ENCODE assay signal across 9 cellular contexts in the genomic region with DNA sequence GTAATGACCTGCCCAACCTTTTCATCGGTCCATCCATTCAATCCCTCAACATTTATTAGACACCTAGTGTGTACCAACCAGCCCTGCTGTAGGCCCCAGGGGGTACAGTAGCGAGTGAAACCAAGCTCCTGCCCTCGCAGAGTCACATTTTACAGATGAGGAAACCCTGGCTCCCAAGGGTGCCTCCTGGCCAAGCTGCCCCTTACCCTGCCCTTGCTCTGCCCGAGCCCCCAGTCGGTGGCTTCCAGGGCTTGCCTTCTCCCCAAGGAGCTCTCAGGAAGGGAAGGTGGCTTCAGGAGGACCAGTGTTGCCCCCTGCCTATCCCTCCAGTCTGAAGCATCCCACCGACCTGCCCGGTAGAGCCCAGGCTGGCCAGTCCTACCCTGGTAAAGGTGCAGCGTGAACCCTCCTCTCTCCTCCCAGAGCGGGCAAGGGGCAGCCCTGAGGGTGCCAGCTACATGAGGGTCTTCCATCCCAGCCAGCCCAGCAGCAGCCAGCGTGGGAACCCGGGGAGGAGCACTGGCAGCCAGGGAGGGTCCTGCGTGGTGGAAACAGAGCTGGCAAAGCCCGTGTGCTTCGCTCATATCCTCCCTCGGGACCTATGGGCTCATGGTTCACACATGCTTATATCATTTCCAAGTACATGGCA. TPM values are rescaled to one million over a fixed set of nuclear protein-coding genes. Genes with fewer than 3 reads are reported as not detected.
A peak's percentile ranks its signal among the peaks of the same experiment; 100 is the strongest.
DNase-seq lines count a peak whose midpoint lies in the region; ATAC-seq and TF ChIP-seq lines count a peak whose summit lies in the region.
"Had no signal": no experiment of that assay in that cellular context is flagged by ENCODE, and none has a peak within 500 bp of the region (broad histone marks: within the 10 kb centered on the region; RNA-seq: fewer than 3 reads in every experiment).

No MANE protein-coding gene starts in this region.

- H3K4me1 Mint-ChIP-seq in activated T-helper 17 cell treated with anti-CD3 and anti-CD28 coated beads, Interleukin-2, amount 50 U/mL, for 72 hours, result no peaks in the 10 kb centered on the region

- no peak for TF ChIP-seq POLR2A in suprapubic skin (IDR thresholded peaks at IDR 0.05)

- TF ChIP-seq EP300 in suprapubic skin (IDR thresholded peaks at IDR 0.05), result no peak

- peaks cover 45% of the 10 kb centered on the region for H3K27me3 ChIP-seq in iPS-15b (ENCODE audit: control insufficient read depth, insufficient read depth, low read length)
- H3K27me3 ChIP-seq in suprapubic skin, result peaks cover 57% of the 10 kb centered on the region

- H3K4me3 ChIP-seq in iPS-15b (ENCODE audit: low read depth, low read length), result peak overlapping the region; percentile 22
- H3K4me3 ChIP-seq in suprapubic skin, result peak overlapping the region; percentile 67

- TF ChIP-seq CTCF in suprapubic skin (IDR thresholded peaks at IDR 0.05), result no peak

- H3K36me3 ChIP-seq in iPS-15b (ENCODE audit: control insufficient read depth, insufficient read depth, low read length), result no peaks in the 10 kb centered on the region
- no peaks in the 10 kb centered on the region for H3K36me3 ChIP-seq in suprapubic skin

- H3K4me3 Mint-ChIP-seq in activated T-helper 17 cell treated with anti-CD3 and anti-CD28 coated beads, Interleukin-2, amount 50 U/mL, for 72 hours, result peak overlapping the region; percentile 37

- 51% methylated on average over 14 of the region's 15 CpGs for WGBS in suprapubic skin

- H3K9ac ChIP-seq in iPS-15b (ENCODE audit: low read depth, low read length), result no peak overlapping the region

- H3K27me3 Mint-ChIP-seq in activated T-helper 17 cell treated with anti-CD3 and anti-CD28 coated beads, Interleukin-2, amount 50 U/mL, for 72 hours, result peaks cover 17% of the 10 kb centered on the region

- H3K27ac Mint-ChIP-seq in activated T-helper 17 cell treated with anti-CD3 and anti-CD28 coated beads, Interleukin-2, amount 50 U/mL, for 72 hours, result no peak overlapping the region

- no peaks in the 10 kb centered on the region for H3K9me3 Mint-ChIP-seq in activated T-helper 17 cell treated with anti-CD3 and anti-CD28 coated beads, Interleukin-2, amount 50 U/mL, for 72 hours

- no peak for ATAC-seq in activated T-helper 17 cell treated with anti-CD3 and anti-CD28 coated beads, Interleukin-2, amount 50 U/mL, for 72 hours (replicated peaks)
- no peak for ATAC-seq in GM21526 (IDR thresholded peaks at IDR 0.05; ENCODE audit: low FRiP score, unreplicated experiment)

- H3K36me3 Mint-ChIP-seq in activated T-helper 17 cell treated with anti-CD3 and anti-CD28 coated beads, Interleukin-2, amount 50 U/mL, for 72 hours (ENCODE audit: low read depth), result no peaks in the 10 kb centered on the region

- H3K27ac ChIP-seq in suprapubic skin, result no peak overlapping the region

- H3K4me1 ChIP-seq in iPS-15b (ENCODE audit: control insufficient read depth, insufficient read depth, low read length) (peaks cover 3% of the 10 kb centered on the region), suprapubic skin (peaks cover 15% of the 10 kb centered on the region)

- H3K9me3 ChIP-seq in iPS-15b (ENCODE audit: control insufficient read depth, insufficient read depth, low read length) (no peaks in the 10 kb centered on the region), suprapubic skin (no peaks in the 10 kb centered on the region)

- DNase-seq in activated naive CD4-positive, alpha-beta T cell treated with anti-CD3 and anti-CD28 coated beads, Interleukin-2, amount 50 U/mL, for 16 hours, result peak; percentile 9
- DNase-seq in activated naive CD4-positive, alpha-beta T cell treated with Interleukin-2 at 50 U/mL for 16 hours, result no peak
- DNase-seq in suprapubic skin (ENCODE audit: low spot score in 2 of 2), result peak in 1 of 2 donors; percentile 48
- DNase-seq in NCI-H146 treated with DMSO at 0.1 percent for 48 hours (lab: John Stamatoyannopoulos, UW; ENCODE audit: unreplicated experiment), result no peak
- no peak for DNase-seq in NCI-H2029 treated with DMSO at 0.1 percent for 48 hours (lab: John Stamatoyannopoulos, UW)
- DNase-seq: MM.1S had no signal

RNA-seq across cellular contexts. Expression of a gene that starts 0.7 kb away (rescaled TPM):
- 1 to 10 TPM; 2.1 to 2.4 TPM for total RNA-seq in activated T-helper 17 cell treated with anti-CD3 and anti-CD28 coated beads, Interleukin-2, amount 50 U/mL, for 72 hours
- 1 to 10 TPM in 2 of 4 donors, under 1 TPM in 2; 0.68 to 2.8 (median 1.1) TPM for total RNA-seq in suprapubic skin
